In genomic region chr3:47377186-47377585, GRCh38 we compare ENCODE assay signal across 24 cellular contexts. TPM values are rescaled to one million over a fixed set of nuclear protein-coding genes. Genes with fewer than 3 reads are reported as not detected.
DNase-seq lines count a peak whose midpoint lies in the region; ATAC-seq and TF ChIP-seq lines count a peak whose summit lies in the region.
"Had no signal": no experiment of that assay in that cellular context is flagged by ENCODE, and none has a peak within 500 bp of the region (broad histone marks: within the 10 kb centered on the region; RNA-seq: fewer than 3 reads in every experiment).

No MANE protein-coding gene starts in this region.

- CTCF ChIA-PET in HEK293 (lab: Yijun Ruan, JAX) (no interaction called here), OCI-LY7 (lab: Charles Lee; ENCODE audit: unreplicated experiment) (no interaction called here)

- H3K27ac ChIP-seq in HEK293 (ENCODE audit: extremely low read depth, low read depth, low read length) (no peak overlapping the region), OCI-LY7 (ENCODE audit: low read depth, low read length, poor library complexity, severe bottlenecking) (no peak overlapping the region), mesendoderm (ENCODE audit: low read depth, low read length) (no peak overlapping the region), body of pancreas (no peak overlapping the region), MM.1S (ENCODE audit: low read length) (no peak overlapping the region)
- H3K27ac ChIP-seq: cardiac muscle cell, heart left ventricle, left lung, neural progenitor cell, skin epidermis, tibial nerve had no signal

- H3K56ac ChIP-seq in mesendoderm (ENCODE audit: low read length): peak overlapping the region; percentile 15

- H3K9me2 ChIP-seq in OCI-LY7 (ENCODE audit: insufficient read depth, low read length) (no peaks in the 10 kb centered on the region), MM.1S (replicated peaks; ENCODE audit: insufficient read depth, low read length) (no peaks in the 10 kb centered on the region)

- H2BK5ac ChIP-seq in mesendoderm (ENCODE audit: low read length): no peak overlapping the region

- no peak for TF ChIP-seq POLR2A in body of pancreas (IDR thresholded peaks at IDR 0.05)

- H3K27ac Mint-ChIP-seq in CD14-positive monocyte: peak overlapping the region; percentile 38 to 91 (median 82)
- H3K27ac Mint-ChIP-seq: activated CD4-positive, alpha-beta memory T cell treated with anti-CD3 and anti-CD28 coated beads, Interleukin-2, amount 10 ng/mL, durations not matched to agents 7 days and 5 days; neural progenitor cell; WTC11 had no signal

- H4K5ac ChIP-seq in mesendoderm (ENCODE audit: low read length): no peak overlapping the region

- peaks cover 4% of the 10 kb centered on the region; the same call in 1 of the 2 replicates for H3F3A ChIP-seq in MM.1S (ENCODE audit: insufficient read depth, low read length)

- no CpG with 5 or more reads among the region's 2 CpGs for WGBS in mesendoderm (ENCODE audit: extremely low coverage, insufficient coverage, low lambda C conversion rate)
- WGBS in body of pancreas, 2 donors: 93% methylated on average over 2 of the region's 2 CpGs

- H3K79me1 ChIP-seq in mesendoderm (ENCODE audit: low read length): peaks cover 9% of the 10 kb centered on the region

- H3K27me3 Mint-ChIP-seq in CD14-positive monocyte (ENCODE audit: low read depth in 3 of 3): peaks cover 0 to 2% (median 0%) of the 10 kb centered on the region in 3 donors

- no peak overlapping the region for H3K18ac ChIP-seq in mesendoderm (ENCODE audit: low read length)

- no peak overlapping the region for H3K4ac ChIP-seq in mesendoderm (ENCODE audit: low read depth, low read length)

- DNase-seq in CD14-positive monocyte (ENCODE audit: low spot score): no peak
- peak; percentile 17 for DNase-seq in OCI-LY7 (ENCODE audit: low spot score)
- DNase-seq in mesendoderm: no peak
- DNase-seq in NCI-H1436 treated with DMSO at 0.1 percent for 48 hours (lab: John Stamatoyannopoulos, UW): no peak
- no peak for DNase-seq in body of pancreas
- no peak for DNase-seq in MM.1S
- DNase-seq: activated CD4-positive, alpha-beta memory T cell treated with anti-CD3 and anti-CD28 coated beads, Interleukin-2, amount 10 ng/mL, durations not matched to agents 7 days and 5 days; activated naive CD4-positive, alpha-beta T cell; amniotic stem cell; heart left ventricle; left lung; midbrain; NCI-H1048; NCI-H2029; NCI-H446; SHP77; stimulated activated naive CD4-positive, alpha-beta T cell treated with Interleukin-2 at 50 U/mL for 16 hours; T-helper 2 cell had no signal

- H2BK120ac ChIP-seq in mesendoderm (ENCODE audit: low read depth, low read length): no peak overlapping the region

- H3K4me1 Mint-ChIP-seq in CD14-positive monocyte: peaks cover 57% of the 10 kb centered on the region

- peak overlapping the region; percentile 49 for H3K4me2 ChIP-seq in OCI-LY7 (ENCODE audit: low read length)
- no peak overlapping the region for H3K4me2 ChIP-seq in mesendoderm (ENCODE audit: low read length)
- no peak overlapping the region for H3K4me2 ChIP-seq in MM.1S (ENCODE audit: low read depth, low read length)
- H3K4me2 ChIP-seq: neural progenitor cell had no signal

- TF ChIP-seq CTCF in CD14-positive monocyte (IDR thresholded peaks at IDR 0.05): no peak
- no peak for TF ChIP-seq CTCF in HEK293 (tag by site-specific recombination; IDR thresholded peaks at IDR 0.05)
- no peak for TF ChIP-seq CTCF in OCI-LY7 (conservative IDR thresholded peaks at IDR 0.05; ENCODE audit: low read length)
- TF ChIP-seq CTCF in body of pancreas (IDR thresholded peaks at IDR 0.05): no peak
- TF ChIP-seq CTCF in MM.1S (IDR thresholded peaks at IDR 0.05; ENCODE audit: low read length): no peak

- H3K23ac ChIP-seq in mesendoderm (ENCODE audit: low read length): no peak overlapping the region

- BruUV-seq in OCI-LY7 (replicated peaks; lab: Mats Ljungman, UMichigan): no TSS peak

- H4K8ac ChIP-seq in mesendoderm (ENCODE audit: low read depth, low read length): no peak overlapping the region

- H3K4me3 ChIP-seq in HEK293 (ENCODE audit: low read depth, low read length): no peak overlapping the region
- H3K4me3 ChIP-seq in OCI-LY7 (ENCODE audit: low read depth, low read length, poor library complexity, severe bottlenecking): no peak overlapping the region
- no peak overlapping the region for H3K4me3 ChIP-seq in mesendoderm (ENCODE audit: low read length)
- no peak overlapping the region for H3K4me3 ChIP-seq in body of pancreas
- no peak overlapping the region for H3K4me3 ChIP-seq in MM.1S (ENCODE audit: low read length)
- H3K4me3 ChIP-seq: cardiac muscle cell, heart left ventricle, left lung, neural progenitor cell, skin epidermis, tibial nerve had no signal

- H4K20me1 ChIP-seq in OCI-LY7 (ENCODE audit: insufficient read depth, low read length) (no peaks in the 10 kb centered on the region), MM.1S (ENCODE audit: insufficient read depth, low read length) (no peaks in the 10 kb centered on the region)

- no peaks in the 10 kb centered on the region for H3K9me3 Mint-ChIP-seq in CD14-positive monocyte
- H3K9me3 Mint-ChIP-seq: activated CD4-positive, alpha-beta memory T cell treated with anti-CD3 and anti-CD28 coated beads, Interleukin-2, amount 10 ng/mL, durations not matched to agents 7 days and 5 days; neural progenitor cell; WTC11 had no signal

- POLR2A ChIA-PET in HEK293 (lab: Yijun Ruan, JAX) (interaction anchor here (0.5 to 0.6 kb wide), 2 partner anchors 13 to 36 kb away, joined by 3 read pairs; no protein-coding TSS in a partner anchor), OCI-LY7 (lab: Charles Lee) (no interaction called here)

- H3K36me3 Mint-ChIP-seq in CD14-positive monocyte: no peaks in the 10 kb centered on the region
- H3K36me3 Mint-ChIP-seq: neural progenitor cell, WTC11 had no signal

- peak overlapping the region; percentile 39 to 62 for H3K4me3 Mint-ChIP-seq in CD14-positive monocyte
- H3K4me3 Mint-ChIP-seq: activated CD4-positive, alpha-beta memory T cell treated with anti-CD3 and anti-CD28 coated beads, Interleukin-2, amount 10 ng/mL, durations not matched to agents 7 days and 5 days; neural progenitor cell; WTC11 had no signal

- intact Hi-C loops in CD14-positive monocyte (cut with micrococcal nuclease) (no loop called here), OCI-LY7 (cut with micrococcal nuclease; ENCODE audit: unreplicated experiment) (loop anchor here (10.0 kb wide), 1 partner anchor 672 kb away; the partner anchor contains the start of gene TMIE), body of pancreas (cut with DNase I) (loop anchor here (10.0 kb wide), 1 partner anchor 92 kb away; the partner anchor contains the start of genes KIF9 and KLHL18)

- H3K4me1 ChIP-seq in HEK293 (ENCODE audit: control insufficient read depth, insufficient read depth, low read length) (no peaks in the 10 kb centered on the region), OCI-LY7 (ENCODE audit: insufficient read depth, low read length, poor library complexity, severe bottlenecking) (peaks cover 29% of the 10 kb centered on the region), mesendoderm (ENCODE audit: control insufficient read depth, low read depth, low read length) (peaks cover 4% of the 10 kb centered on the region), body of pancreas (peaks cover 22% of the 10 kb centered on the region), MM.1S (ENCODE audit: low read length) (peaks cover 10% of the 10 kb centered on the region)

- H3K9me3 ChIP-seq in HEK293 (ENCODE audit: control insufficient read depth, insufficient read depth, low read depth, low read length) (no peaks in the 10 kb centered on the region), OCI-LY7 (ENCODE audit: low read length) (no peaks in the 10 kb centered on the region), body of pancreas (no peaks in the 10 kb centered on the region), MM.1S (replicated peaks; ENCODE audit: insufficient read depth, low read length) (no peaks in the 10 kb centered on the region)
- H3K9me3 ChIP-seq: heart left ventricle, left lung, tibial nerve had no signal

- no peak overlapping the region for H2AK5ac ChIP-seq in mesendoderm (ENCODE audit: low read length)

- no peaks in the 10 kb centered on the region for H3K27me3 ChIP-seq in mesendoderm (ENCODE audit: insufficient read depth, low read length, poor library complexity)
- no peaks in the 10 kb centered on the region for H3K27me3 ChIP-seq in body of pancreas
- H3K27me3 ChIP-seq in MM.1S (replicated peaks; ENCODE audit: insufficient read depth, low read length): no peaks in the 10 kb centered on the region
- H3K27me3 ChIP-seq: cardiac muscle cell, heart left ventricle, left lung, neural progenitor cell, tibial nerve had no signal

- no peak overlapping the region for H2AFZ ChIP-seq in OCI-LY7 (ENCODE audit: low read length)
- H2AFZ ChIP-seq in MM.1S (ENCODE audit: low read length): no peak overlapping the region
- H2AFZ ChIP-seq: neural progenitor cell had no signal

- H3K79me2 ChIP-seq in OCI-LY7 (ENCODE audit: insufficient read depth, low read depth, low read length) (peaks cover 24% of the 10 kb centered on the region; the same call in 1 of the 2 replicates), mesendoderm (ENCODE audit: control insufficient read depth, insufficient read depth, low read length) (peaks cover 7% of the 10 kb centered on the region), MM.1S (ENCODE audit: low read length) (peaks cover 23% of the 10 kb centered on the region)

- H3K36me3 ChIP-seq in HEK293 (ENCODE audit: control insufficient read depth in 2 of 2, insufficient read depth in 1 of 2, low read length in 2 of 2): no peaks in the 10 kb centered on the region
- H3K36me3 ChIP-seq in OCI-LY7 (ENCODE audit: insufficient read depth, low read length): no peaks in the 10 kb centered on the region
- H3K36me3 ChIP-seq in mesendoderm (ENCODE audit: control insufficient read depth, insufficient read depth, low read length): no peaks in the 10 kb centered on the region
- H3K36me3 ChIP-seq in body of pancreas (replicated peaks in 1 of 2; ENCODE audit: insufficient read depth in 1 of 2, low read depth in 2 of 2): no peaks in the 10 kb centered on the region
- H3K36me3 ChIP-seq in MM.1S (replicated peaks; ENCODE audit: insufficient read depth, low read length): no peaks in the 10 kb centered on the region
- H3K36me3 ChIP-seq: cardiac muscle cell, heart left ventricle, left lung, neural progenitor cell, tibial nerve had no signal

- ATAC-seq in body of pancreas: no peak
- ATAC-seq: heart left ventricle, left lung, WTC11 had no signal

- H3K9ac ChIP-seq in mesendoderm (ENCODE audit: low read length): no peak overlapping the region
- H3K9ac ChIP-seq in MM.1S (ENCODE audit: low read length): no peak overlapping the region
- H3K9ac ChIP-seq: neural progenitor cell had no signal

- H2BK15ac ChIP-seq in mesendoderm (replicated peaks; ENCODE audit: low read depth): no peak overlapping the region

TF ChIP-seq in HEK293, 187 proteins besides CTCF, POLR2A, EP300 and RAD21:
- no peak for TF ChIP-seq ZFP37 (tag by site-specific recombination; IDR thresholded peaks at IDR 0.05)
- TF ChIP-seq ZBTB17 (tag by site-specific recombination; IDR thresholded peaks at IDR 0.05): peak; percentile 61

RNA-seq across cellular contexts. Expression of gene PTPN23, which starts 3.6 kb away (rescaled TPM):
- polyA plus RNA-seq in CD14-positive monocyte: 1 to 10 TPM; 1.2 to 1.3 TPM
- total RNA-seq in OCI-LY7 (2014; rRNA removed; shearing (Covaris generic)): 13.6 and 15.5 TPM in 2 replicates
- total RNA-seq in OCI-LY7 (2022) (40.0 and 41.1 TPM in 2 replicates), body of pancreas (100 to 1,000 TPM in 1 of 2 donors, 10 to 100 TPM in 1; 28.5 to 301 TPM)
- 18.6 TPM for polyA plus RNA-seq in mesendoderm (2013, experiment 1 of 2)
- polyA plus RNA-seq in mesendoderm (2013, experiment 2 of 2): 18.3 TPM

Comparison
In these comparisons a context has a peak if more than half of its experiments do, and no peak if none do; other contexts are left out.
1. intact Hi-C loops: an anchor here in OCI-LY7 (10.0 kb wide) and body of pancreas (10.0 kb wide); none called in CD14-positive monocyte.